ENCODE assay signal across 8 cellular contexts in genomic region chr6:17987576-17988421, GRCh38. TPM values are rescaled to one million over a fixed set of nuclear protein-coding genes. Genes with fewer than 3 reads are reported as not detected.
DNase-seq lines count a peak whose midpoint lies in the region; ATAC-seq and TF ChIP-seq lines count a peak whose summit lies in the region.

Gene KIF13A (minus strand): TSS chr6:17987635. CDS start chr6:17987463, 172 bp downstream.

- peak; percentile 70 for DNase-seq in Daoy (ENCODE audit: low read depth)
- DNase-seq in Panc1 (ENCODE audit: low read depth, low spot score), result no peak
- DNase-seq in amniotic epithelial cell (ENCODE audit: low read depth), result peak; percentile 44
- DNase-seq in heart left ventricle, result peak; percentile 78 to 88 (median 81)
- DNase-seq in osteocyte (ENCODE audit: extremely low spot score, unreplicated experiment), result peak; percentile 89
- DNase-seq in SKM-1 treated with dmso at 0.1 percent for 144 hours (lab: John Stamatoyannopoulos, UW; ENCODE audit: unreplicated experiment), result no peak

- peak within 1 kb of the TSS; percentile 76 for H3K9ac ChIP-seq in HUES6 (ENCODE audit: low read length)

- peaks cover 8% of the 10 kb centered on the region; the same call in 1 of the 2 replicates for H3K27me3 ChIP-seq in HUES6 (ENCODE audit: control insufficient read depth, insufficient read depth, low read length)
- H3K27me3 ChIP-seq in Panc1 (ENCODE audit: control insufficient read depth, insufficient read depth, low read length), result no peaks in the 10 kb centered on the region
- H3K27me3 ChIP-seq in heart left ventricle, result peaks cover 0 to 2% (median 0%) of the 10 kb centered on the region in 9 donors

- H3K27me3 Mint-ChIP-seq in osteocyte (ENCODE audit: unreplicated experiment), result no peaks in the 10 kb centered on the region

- CTCF ChIA-PET in Panc1 (lab: Charles Lee), result interaction anchor here (0.5 kb wide), 1 partner anchor 276 kb away, joined by 4 read pairs; the partner anchor contains the start of gene DEK

- intact Hi-C loops in Panc1 (cut with micrococcal nuclease; ENCODE audit: unreplicated experiment) (loop anchor here (10.0 kb wide), 2 partner anchors 123 to 137 kb away; partner anchors contain the start of gene NHLRC1), heart left ventricle (cut with DNase I) (loop anchor here (1.0 to 10.0 kb wide), 15 partner anchors 53 to 383 kb away; partner anchors contain the start of genes NHLRC1 (in 7 of the 10), FAM8A1 (in 1 of the 10) and NUP153 (in 1 of the 10))

- H3K9me3 ChIP-seq in HUES6 (ENCODE audit: control insufficient read depth, insufficient read depth, low read depth, low read length) (no peaks in the 10 kb centered on the region), Panc1 (ENCODE audit: control insufficient read depth, insufficient read depth, low read depth, low read length) (no peaks in the 10 kb centered on the region), heart left ventricle (no peaks in the 10 kb centered on the region)

- POLR2A ChIA-PET in Panc1 (lab: Charles Lee), result interaction anchor here (0.6 to 0.7 kb wide), 4 partner anchors 13 to 95 kb away, joined by 3 to 7 read pairs (median 4); no protein-coding TSS in a partner anchor

- no peaks in the 10 kb centered on the region for H3K9me3 Mint-ChIP-seq in osteocyte (ENCODE audit: unreplicated experiment)

- H3K36me3 ChIP-seq in HUES6 (ENCODE audit: control insufficient read depth, insufficient read depth, low read length), result peaks cover 3% of the 10 kb centered on the region; the same call in 1 of the 2 replicates
- no peaks in the 10 kb centered on the region for H3K36me3 ChIP-seq in Panc1 (ENCODE audit: control insufficient read depth, insufficient read depth, low read length)
- peaks cover 0 to 9% (median 0%) of the 10 kb centered on the region in 9 donors for H3K36me3 ChIP-seq in heart left ventricle

- BruUV-seq in Panc1 (replicated peaks; lab: Mats Ljungman, UMichigan), result no TSS peak

- peak within 1 kb of the TSS; percentile 94 for H3K4me3 Mint-ChIP-seq in osteocyte (ENCODE audit: unreplicated experiment)

- H3K4me1 Mint-ChIP-seq in osteocyte (ENCODE audit: unreplicated experiment), result peaks cover 41% of the 10 kb centered on the region

- H3K4me3 ChIP-seq in HUES6 (ENCODE audit: low read depth, low read length) (peak within 1 kb of the TSS; percentile 85), Panc1 (ENCODE audit: low read depth in 2 of 2, low read length in 2 of 2) (peak within 1 kb of the TSS; percentile 72 to 91), heart left ventricle (peak within 1 kb of the TSS; percentile 52 to 97 (median 80))

- TF ChIP-seq POLR2A in heart left ventricle (IDR thresholded peaks at IDR 0.05), result peak in 1 of 2 donors; percentile 52

- peaks cover 3% of the 10 kb centered on the region for H3K36me3 Mint-ChIP-seq in osteocyte (ENCODE audit: unreplicated experiment)

- H3K4me1 ChIP-seq in HUES6 (ENCODE audit: control insufficient read depth, insufficient read depth, low read length), result peaks cover 31% of the 10 kb centered on the region
- peaks cover 30% of the 10 kb centered on the region for H3K4me1 ChIP-seq in Panc1 (ENCODE audit: control insufficient read depth, insufficient read depth, low read length)
- H3K4me1 ChIP-seq in heart left ventricle, result peaks cover 0 to 46% (median 19%) of the 10 kb centered on the region in 12 donors

- TF ChIP-seq CTCF in Panc1 (IDR thresholded peaks at IDR 0.05) (no peak; the same call in 1 of the 2 replicates), heart left ventricle (IDR thresholded peaks at IDR 0.05) (peak in 9 of 12 donors; percentile 8 to 58 (median 32)), osteocyte (IDR thresholded peaks at IDR 0.05) (peak; percentile 41)

- peak within 1 kb of the TSS; percentile 67; the same call in 1 of the 2 replicates for H3K27ac ChIP-seq in HUES6 (ENCODE audit: low read depth, low read length)
- H3K27ac ChIP-seq in Panc1 (ENCODE audit: low read length), result peak within 1 kb of the TSS; percentile 85
- H3K27ac ChIP-seq in heart left ventricle, result peak within 1 kb of the TSS; percentile 93 to 99 (median 96)

- in situ Hi-C loops in Panc1 (cut with HindIII; ENCODE audit: low pct_unique_long_range_greater_than_20kb, low sequenced_read_pairs), result no loop called here

- ATAC-seq in GM21619 (IDR thresholded peaks at IDR 0.05; ENCODE audit: unreplicated experiment) (peak; percentile 82), Panc1 (peak; percentile 91), heart left ventricle (peak; percentile 23 to 83 (median 73))

- peak within 1 kb of the TSS; percentile 97 for H3K27ac Mint-ChIP-seq in osteocyte (ENCODE audit: unreplicated experiment)

- WGBS in heart left ventricle, 4 donors, result 0 to 1% (median 0%) methylated on average over 21 to 105 of the region's 105 CpGs

RNA-seq across cellular contexts. Expression of gene KIF13A, which starts in this region (rescaled TPM):
- 18.1 and 23.0 TPM in 2 replicates for total RNA-seq in Daoy (2014; rRNA removed; shearing (Covaris generic))
- total RNA-seq in Panc1 (2021; ENCODE audit: unreplicated experiment) (49.3 TPM), heart left ventricle (100 to 1,000 TPM in 3 of 9 donors, 10 to 100 TPM in 6; 49.2 to 148 (median 85.1) TPM), osteocyte (47.5 and 51.0 TPM in 2 replicates)
- 24.5 TPM for polyA plus RNA-seq in Panc1 (2012; ENCODE audit: insufficient read length)
- 10 to 100 TPM; 17.1 to 39.1 TPM for polyA plus RNA-seq in heart left ventricle

Comparison
In these comparisons a context has a peak if more than half of its experiments do, and no peak if none do; other contexts are left out.
1. DNase-seq: peak in Daoy (single experiment), amniotic epithelial cell (single experiment), heart left ventricle (5 of 5) and osteocyte (single experiment); none in Panc1 (single experiment) and SKM-1 treated with dmso at 0.1 percent for 144 hours (single experiment).
2. Peak in every context shown above with its lines, with median percentiles within 50 percentile points of each other: ATAC-seq, H3K27ac ChIP-seq and H3K4me3 ChIP-seq.